ENCODE assay signal across 8 cellular contexts in the genomic region with DNA sequence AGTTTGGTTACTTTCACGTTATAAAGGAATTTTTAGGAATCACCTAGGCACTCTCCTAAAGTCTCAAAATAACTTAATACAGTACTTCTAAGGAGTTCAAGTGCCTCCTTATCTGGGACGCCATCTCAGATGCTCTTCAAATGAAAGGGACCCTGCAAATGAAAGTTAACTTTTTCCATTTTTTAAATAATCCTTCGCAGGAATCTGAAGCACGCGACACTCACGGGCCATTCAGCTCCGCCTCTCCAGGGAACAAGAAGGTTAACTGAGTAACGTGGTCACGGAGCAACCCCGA. TPM values are rescaled to one million over a fixed set of nuclear protein-coding genes. Genes with fewer than 3 reads are reported as not detected.
DNase-seq lines count a peak whose midpoint lies in the region; ATAC-seq, FAIRE-seq and TF ChIP-seq lines count a peak whose summit lies in the region.

No MANE protein-coding gene starts in this region.

- no peak for DNase-seq in H7
- DNase-seq in SK-N-MC (ENCODE audit: low read depth, low spot score): no peak
- no peak for DNase-seq in foreskin fibroblast
- DNase-seq in small intestine: no peak
- no peak for DNase-seq in NCI-H1694 (lab: John Stamatoyannopoulos, UW)
- DNase-seq in NCI-H446 treated with DMSO at 0.1 percent for 48 hours (lab: John Stamatoyannopoulos, UW): no peak
- no peak for DNase-seq in GM03348 (ENCODE audit: low spot score)

- H3K27ac ChIP-seq in SK-N-MC (peak overlapping the region; percentile 70), small intestine (ENCODE audit: low read depth in 1 of 2, low read length in 1 of 2) (peak overlapping the region; percentile 91 to 98)

- ATAC-seq in GM18520 (IDR thresholded peaks at IDR 0.05; ENCODE audit: unreplicated experiment): no peak

- no peak for FAIRE-seq in small intestine (lab: Jason Lieb, UNC)

- H3K9me3 ChIP-seq in SK-N-MC (ENCODE audit: low read depth, low read length): no peaks in the 10 kb centered on the region
- H3K9me3 ChIP-seq in small intestine (ENCODE audit: control insufficient read depth, low read depth): no peaks in the 10 kb centered on the region

- no peak for TF ChIP-seq CTCF in foreskin fibroblast (IDR thresholded peaks at IDR 0.05; ENCODE audit: low read depth, low read length)

- H3K4me1 ChIP-seq in small intestine (ENCODE audit: control insufficient read depth in 2 of 2, insufficient read depth in 1 of 2, low read depth in 1 of 2, low read length in 1 of 2): peaks cover 0 to 9% of the 10 kb centered on the region in 2 donors

- H3K4me3 ChIP-seq in H7 (ENCODE audit: insufficient read depth, low read depth, low read length) (peak overlapping the region; percentile 92), SK-N-MC (peak overlapping the region; percentile 99), foreskin fibroblast (ENCODE audit: low read depth in 1 of 2, low read length in 2 of 2) (peak overlapping the region; percentile 94 to 97), small intestine (ENCODE audit: low read depth in 1 of 2, low read length in 2 of 2) (peak overlapping the region; percentile 65 to 98)

- peak overlapping the region; percentile 94 for H3K9ac ChIP-seq in SK-N-MC (ENCODE audit: insufficient read length)

- WGBS in small intestine, 3 donors: 0 to 1% (median 0%) methylated on average over 10 of the region's 10 CpGs

- no peaks in the 10 kb centered on the region for H3K27me3 ChIP-seq in H7 (ENCODE audit: control insufficient read depth, insufficient read depth, low read length)
- H3K27me3 ChIP-seq in small intestine (ENCODE audit: control insufficient read depth in 2 of 2, insufficient read depth in 2 of 2, low read length in 2 of 2): no peaks in the 10 kb centered on the region

- no peaks in the 10 kb centered on the region for H3K36me3 ChIP-seq in H7 (replicated peaks; ENCODE audit: control insufficient read depth, insufficient read depth, low read length)
- peaks cover 19% of the 10 kb centered on the region for H3K36me3 ChIP-seq in SK-N-MC (ENCODE audit: insufficient read depth, low read length)
- no peaks in the 10 kb centered on the region for H3K36me3 ChIP-seq in small intestine (ENCODE audit: control insufficient read depth in 2 of 2, insufficient read depth in 2 of 2, low read length in 2 of 2)

RNA-seq across cellular contexts. Expression of gene ZC3H15, which starts 0.5 kb away (rescaled TPM):
- total RNA-seq in H7 (2014; rRNA removed; shearing (Covaris generic)): 52.2 and 56.5 TPM in 2 replicates
- polyA plus RNA-seq in small intestine: 100 to 1,000 TPM in 1 of 3 donors, 10 to 100 TPM in 2; 60.0 to 101 (median 61.1) TPM
